In genomic region chr10:88280518-88280917, GRCh38 we compare ENCODE assay signal across 16 cellular contexts.
A peak's percentile ranks its signal among the peaks of the same experiment; 100 is the strongest.
DNase-seq lines count a peak whose midpoint lies in the region; ATAC-seq, FAIRE-seq and TF ChIP-seq lines count a peak whose summit lies in the region.
"Had no signal": no experiment of that assay in that cellular context is flagged by ENCODE, and none has a peak within 500 bp of the region (broad histone marks: within the 10 kb centered on the region; RNA-seq: fewer than 3 reads in every experiment).

No MANE protein-coding gene starts in this region.

- no peaks in the 10 kb centered on the region for H3K36me3 ChIP-seq in DND-41 (ENCODE audit: insufficient read depth, low read length)
- H3K36me3 ChIP-seq in GM12878 (ENCODE audit: control insufficient read depth in 2 of 2, insufficient read depth in 2 of 2, low read length in 1 of 2), result no peaks in the 10 kb centered on the region
- H3K36me3 ChIP-seq in ascending aorta, result no peaks in the 10 kb centered on the region
- H3K36me3 ChIP-seq in neural progenitor cell, result no peaks in the 10 kb centered on the region
- H3K36me3 ChIP-seq: BE2C had no signal

- H3K36me3 Mint-ChIP-seq in neural progenitor cell, result no peaks in the 10 kb centered on the region
- H3K36me3 Mint-ChIP-seq: CD4-positive, alpha-beta memory T cell had no signal

- ATAC-seq in DND-41 (ENCODE audit: insufficient read depth, low read depth) (no peak), GM12878 (no peak), HG02970 (IDR thresholded peaks at IDR 0.05; ENCODE audit: low FRiP score, unreplicated experiment) (no peak)
- ATAC-seq: HepG2 had no signal

- no peak for TF ChIP-seq RAD21 in GM12878 (IDR thresholded peaks at IDR 0.05; ENCODE audit: insufficient read depth, low read depth, low read length)

- DNase-seq in DND-41 (no peak), H54 (ENCODE audit: insufficient read length, low spot score) (no peak), NAMALWA (ENCODE audit: low spot score) (peak; percentile 27), GM12878 (ENCODE audit: low read depth, low spot score) (no peak), ascending aorta (ENCODE audit: low spot score in 2 of 2) (no peak), neural progenitor cell (ENCODE audit: low spot score) (no peak)
- DNase-seq: BE2C; CD4-positive, alpha-beta memory T cell; GF-D8; GM23248; H7 had no signal

- no peak for TF ChIP-seq CTCF in DND-41 (IDR thresholded peaks at IDR 0.05; ENCODE audit: borderline replicate concordance, extremely low read depth, low read length, poor library complexity, severe bottlenecking)
- TF ChIP-seq CTCF in GM12878 (IDR thresholded peaks at IDR 0.05 in 2 of 3, conservative IDR thresholded peaks at IDR 0.05 in 1 of 3; ENCODE audit: control insufficient read depth in 2 of 3, extremely low read depth in 1 of 3, insufficient read depth in 1 of 3, low read depth in 3 of 3, low read length in 3 of 3), result no peak
- no peak for TF ChIP-seq CTCF in ascending aorta (IDR thresholded peaks at IDR 0.05)
- no peak for TF ChIP-seq CTCF in neural progenitor cell (IDR thresholded peaks at IDR 0.05)

- H3K9me3 ChIP-seq in DND-41 (ENCODE audit: insufficient read depth, low read length, severe bottlenecking), result no peaks in the 10 kb centered on the region
- no peaks in the 10 kb centered on the region for H3K9me3 ChIP-seq in GM12878 (replicated peaks; ENCODE audit: control insufficient read depth, insufficient read depth, low read length)
- no peaks in the 10 kb centered on the region for H3K9me3 ChIP-seq in ascending aorta
- H3K9me3 ChIP-seq in neural progenitor cell (ENCODE audit: low read depth), result no peaks in the 10 kb centered on the region
- H3K9me3 ChIP-seq: BE2C had no signal

- FAIRE-seq in H54 (lab: Jason Lieb, UNC), result peak; percentile 6
- no peak for FAIRE-seq in GM12878 (lab: Jason Lieb, UNC)
- FAIRE-seq: A204.1, HepG2, HTR-8/SVneo had no signal

- SMC1A ChIA-PET in GM12878 (lab: Charles Lee; ENCODE audit: uncharacterized antibody, unreplicated experiment), result interaction anchor here (0.6 to 2.5 kb wide), 10 partner anchors 9 to 142 kb away, joined by 3 to 10 read pairs (median 3); no protein-coding TSS in a partner anchor

- RAD21 ChIA-PET in GM12878 (lab: Charles Lee; ENCODE audit: unreplicated experiment), result interaction anchor here (1.1 to 1.4 kb wide), 3 partner anchors 13 to 109 kb away, joined by 3 read pairs; no protein-coding TSS in a partner anchor

- H3K9me3 Mint-ChIP-seq in neural progenitor cell, result no peaks in the 10 kb centered on the region
- H3K9me3 Mint-ChIP-seq: CD4-positive, alpha-beta memory T cell had no signal

- H3K27me3 Mint-ChIP-seq in neural progenitor cell (ENCODE audit: insufficient read depth, low read depth), result no peaks in the 10 kb centered on the region
- H3K27me3 Mint-ChIP-seq: CD4-positive, alpha-beta memory T cell had no signal

- BruUV-seq in GM12878 (replicated peaks; lab: Mats Ljungman, UMichigan), result no TSS peak

- H3K4me1 ChIP-seq in DND-41 (ENCODE audit: insufficient read depth, low read length) (peaks cover 53% of the 10 kb centered on the region), GM12878 (ENCODE audit: control insufficient read depth, insufficient read depth, low read length) (no peaks in the 10 kb centered on the region), ascending aorta (no peaks in the 10 kb centered on the region), neural progenitor cell (no peaks in the 10 kb centered on the region)

- H3K4me2 ChIP-seq in DND-41 (ENCODE audit: insufficient read depth, low read length) (no peak overlapping the region), GM12878 (ENCODE audit: control insufficient read depth, insufficient read depth) (no peak overlapping the region), neural progenitor cell (no peak overlapping the region)

- peak overlapping the region; percentile 81 for H3K27ac ChIP-seq in DND-41 (ENCODE audit: low read length)
- no peak overlapping the region for H3K27ac ChIP-seq in GM12878 (ENCODE audit: control insufficient read depth, insufficient read depth)
- no peak overlapping the region for H3K27ac ChIP-seq in ascending aorta
- H3K27ac ChIP-seq in neural progenitor cell, result no peak overlapping the region
- H3K27ac ChIP-seq: C4-2B had no signal

- H3K4me3 ChIP-seq in DND-41 (ENCODE audit: low read depth in 1 of 2, low read length in 2 of 2), result no peak overlapping the region
- H3K4me3 ChIP-seq in GM12878, result no peak overlapping the region
- no peak overlapping the region for H3K4me3 ChIP-seq in ascending aorta
- no peak overlapping the region for H3K4me3 ChIP-seq in neural progenitor cell
- H3K4me3 ChIP-seq: GM23248 had no signal

- no peak overlapping the region for H3K9ac ChIP-seq in DND-41 (ENCODE audit: low read depth, low read length)
- H3K9ac ChIP-seq in GM12878 (ENCODE audit: control insufficient read depth, insufficient read depth, low read length), result no peak overlapping the region
- no peak overlapping the region for H3K9ac ChIP-seq in neural progenitor cell

- H4K20me1 ChIP-seq in DND-41 (ENCODE audit: insufficient read depth, low read length), result no peaks in the 10 kb centered on the region
- no peaks in the 10 kb centered on the region for H4K20me1 ChIP-seq in GM12878 (ENCODE audit: control insufficient read depth, insufficient read depth)
- no peaks in the 10 kb centered on the region for H4K20me1 ChIP-seq in neural progenitor cell (ENCODE audit: low read depth)

- H3K4me1 Mint-ChIP-seq in neural progenitor cell, result peaks cover 19% of the 10 kb centered on the region

- CTCF ChIA-PET in GM12878 (lab: Yijun Ruan, JAX), result interaction anchor here (1.1 to 2.1 kb wide), 4 partner anchors 10 to 419 kb away, joined by 4 to 8 read pairs (median 5); no protein-coding TSS in a partner anchor

- no peak for TF ChIP-seq EP300 in GM12878 (IDR thresholded peaks at IDR 0.05; ENCODE audit: borderline replicate concordance in 1 of 2, control insufficient read depth in 1 of 2, low read depth in 2 of 2, low read length in 2 of 2)

- in situ Hi-C loops in GM12878 (cut with MboI), result no loop called here

- H2AFZ ChIP-seq in DND-41 (ENCODE audit: low read depth, low read length) (no peak overlapping the region), GM12878 (ENCODE audit: control insufficient read depth, low read depth, low read length) (no peak overlapping the region), neural progenitor cell (replicated peaks) (no peak overlapping the region)
- H2AFZ ChIP-seq: GM23248 had no signal

- no peak overlapping the region for H3K4me3 Mint-ChIP-seq in neural progenitor cell
- H3K4me3 Mint-ChIP-seq: CD4-positive, alpha-beta memory T cell had no signal

- POLR2A ChIA-PET in GM12878 (lab: Charles Lee), result interaction anchor here (1.2 to 1.3 kb wide), 2 partner anchors 9 to 49 kb away, joined by 3 to 4 read pairs; no protein-coding TSS in a partner anchor

- H3K79me2 ChIP-seq in DND-41 (ENCODE audit: insufficient read depth, low read length), result no peaks in the 10 kb centered on the region
- no peaks in the 10 kb centered on the region for H3K79me2 ChIP-seq in GM12878 (ENCODE audit: control insufficient read depth, insufficient read depth, low read length)
- H3K79me2 ChIP-seq in neural progenitor cell (ENCODE audit: low read depth), result no peaks in the 10 kb centered on the region

- no peaks in the 10 kb centered on the region for H3F3A ChIP-seq in neural progenitor cell (ENCODE audit: low read depth)

- H3K27me3 ChIP-seq in DND-41 (ENCODE audit: insufficient read depth, low read length, poor library complexity) (no peaks in the 10 kb centered on the region), GM12878 (replicated peaks in 1 of 2; ENCODE audit: control insufficient read depth in 2 of 2, insufficient read depth in 2 of 2, low read length in 1 of 2) (no peaks in the 10 kb centered on the region), ascending aorta (no peaks in the 10 kb centered on the region), neural progenitor cell (no peaks in the 10 kb centered on the region)
- H3K27me3 ChIP-seq: BE2C had no signal

- intact Hi-C loops in GM12878 (cut with micrococcal nuclease; ENCODE audit: unreplicated experiment) (no loop called here), ascending aorta (cut with DNase I) (no loop called here)

- TF ChIP-seq POLR2A in H54 (IDR thresholded peaks at IDR 0.05; ENCODE audit: low read depth, low read length), result no peak
- no peak for TF ChIP-seq POLR2A in GM12878 (IDR thresholded peaks at IDR 0.05; ENCODE audit: low read depth, low read length)

- no peak overlapping the region for H3K27ac Mint-ChIP-seq in neural progenitor cell
- H3K27ac Mint-ChIP-seq: CD4-positive, alpha-beta memory T cell had no signal

TF ChIP-seq in GM12878, 131 proteins besides CTCF, POLR2A, EP300 and RAD21:
- TF ChIP-seq ZBTB40 (IDR thresholded peaks at IDR 0.05; ENCODE audit: borderline replicate concordance) (peak; percentile 80), GABPA (IDR thresholded peaks at IDR 0.05; ENCODE audit: low read depth) (no peak)
